ENCODE assay signal across 27 cellular contexts in genomic region chr7:108188724-108189123, GRCh38. TPM values are rescaled to one million over a fixed set of nuclear protein-coding genes. Genes with fewer than 3 reads are reported as not detected.
DNase-seq lines count a peak whose midpoint lies in the region; ATAC-seq and TF ChIP-seq lines count a peak whose summit lies in the region.
"Had no signal": no experiment of that assay in that cellular context is flagged by ENCODE, and none has a peak within 500 bp of the region (broad histone marks: within the 10 kb centered on the region; RNA-seq: fewer than 3 reads in every experiment).

No MANE protein-coding gene starts in this region.

- H3K27ac ChIP-seq in RWPE2 (ENCODE audit: poor library complexity, severe bottlenecking) (peak overlapping the region; percentile 54), foreskin keratinocyte (peak overlapping the region; percentile 1), tibial artery (no peak overlapping the region), heart right ventricle (no peak overlapping the region)
- H3K27ac ChIP-seq: BLaER1 had no signal

- H3K4me1 ChIP-seq in RWPE2 (ENCODE audit: insufficient read depth, poor library complexity, severe bottlenecking) (peaks cover 20% of the 10 kb centered on the region), foreskin keratinocyte (peaks cover 5% of the 10 kb centered on the region), tibial artery (no peaks in the 10 kb centered on the region), heart right ventricle (no peaks in the 10 kb centered on the region)

- H3K4me3 ChIP-seq in RWPE2 (ENCODE audit: severe bottlenecking) (no peak overlapping the region), epithelial cell of esophagus (ENCODE audit: low read length) (no peak overlapping the region), tibial artery (no peak overlapping the region), heart right ventricle (no peak overlapping the region)
- H3K4me3 ChIP-seq: BLaER1, GM12878 had no signal

- no peak for DNase-seq in RWPE2 (ENCODE audit: low spot score)
- DNase-seq in epithelial cell of esophagus (ENCODE audit: low read depth): peak; percentile 57
- peak; percentile 50 to 79 for DNase-seq in foreskin keratinocyte
- DNase-seq in amygdala (lab: John Stamatoyannopoulos, UW): no peak
- DNase-seq in tibial artery: no peak
- no peak for DNase-seq in heart right ventricle
- DNase-seq: 8988T; ACHN; BE2C; C1 segment of cervical spinal cord; CD4-positive, alpha-beta memory T cell; CD4-positive, CD25-positive, alpha-beta regulatory T cell; CD8-positive, alpha-beta memory T cell; COR-L47; DMS 273 treated with DMSO at 0.1 percent for 48 hours; DMS153; DMS53; DMS79; DND-41; EL; GDM1 had no signal

- H3K36me3 ChIP-seq in RWPE2 (ENCODE audit: low read depth): no peaks in the 10 kb centered on the region
- no peaks in the 10 kb centered on the region for H3K36me3 ChIP-seq in tibial artery
- no peaks in the 10 kb centered on the region for H3K36me3 ChIP-seq in heart right ventricle
- H3K36me3 ChIP-seq: BLaER1 had no signal

- H3K27me3 ChIP-seq in RWPE2 (ENCODE audit: insufficient read depth, poor library complexity, severe bottlenecking) (no peaks in the 10 kb centered on the region), foreskin keratinocyte (no peaks in the 10 kb centered on the region), tibial artery (no peaks in the 10 kb centered on the region), heart right ventricle (no peaks in the 10 kb centered on the region)
- H3K27me3 ChIP-seq: BE2C, BLaER1 had no signal

- ATAC-seq in RWPE2 (ENCODE audit: low read depth) (peak; percentile 75), foreskin keratinocyte (peak; percentile 95), GM19395 (IDR thresholded peaks at IDR 0.05; ENCODE audit: unreplicated experiment) (no peak), heart right ventricle (no peak)

- H3K9me3 ChIP-seq in RWPE2 (ENCODE audit: severe bottlenecking) (peaks cover 4% of the 10 kb centered on the region), tibial artery (no peaks in the 10 kb centered on the region), heart right ventricle (no peaks in the 10 kb centered on the region)
- H3K9me3 ChIP-seq: BE2C, BLaER1 had no signal

- TF ChIP-seq CTCF in RWPE2 (IDR thresholded peaks at IDR 0.05; ENCODE audit: poor library complexity, severe bottlenecking): no peak
- TF ChIP-seq CTCF in epithelial cell of esophagus (IDR thresholded peaks at IDR 0.05; ENCODE audit: insufficient read depth, low read depth, low read length, missing control alignments): no peak
- no peak for TF ChIP-seq CTCF in foreskin keratinocyte (conservative IDR thresholded peaks at IDR 0.05)
- no peak for TF ChIP-seq CTCF in tibial artery (IDR thresholded peaks at IDR 0.05)
- TF ChIP-seq CTCF in heart right ventricle (IDR thresholded peaks at IDR 0.05): no peak

- 86 to 89% methylated on average over 3 of the region's 3 CpGs for WGBS in heart right ventricle, 2 donors

- intact Hi-C loops in tibial artery (cut with DNase I; ENCODE audit: low total_unique reads): no loop called here
- intact Hi-C loops in heart right ventricle (cut with DNase I): loop anchor here in 7 of 10 donors (10.0 kb wide), 4 partner anchors 266 to 316 kb away; partner anchors contain the start of gene NRCAM (in 5 of the 7)

RNA-seq across cellular contexts. Expression of gene LAMB4, which starts 58.6 kb away (rescaled TPM):
- total RNA-seq in foreskin keratinocyte (0.07 and 0.14 TPM in 2 replicates), heart right ventricle (under 1 TPM in 8 of 10 donors, not detected in 2; 0.15 to 0.69 (median 0.25) TPM)
- polyA plus RNA-seq in foreskin keratinocyte (0.02 and 0.04 TPM in 2 replicates), heart right ventricle (under 1 TPM in 1 of 2 donors, not detected in 1; 0.38 TPM)
- total RNA-seq: CD4-positive, alpha-beta memory T cell; CD4-positive, CD25-positive, alpha-beta regulatory T cell; CD8-positive, alpha-beta memory T cell; Daoy; G401 had no signal
- polyA plus RNA-seq: CD14-positive monocyte; CD4-positive, alpha-beta memory T cell; CD4-positive, CD25-positive, alpha-beta regulatory T cell; CD8-positive, alpha-beta memory T cell had no signal

Comparison
In these comparisons a context has a peak if more than half of its experiments do, and no peak if none do; other contexts are left out.
1. ATAC-seq: peak in RWPE2 (single experiment) and foreskin keratinocyte (single experiment); none in GM19395 (single experiment) and heart right ventricle (0 of 8).
2. DNase-seq: peak in epithelial cell of esophagus (single experiment) and foreskin keratinocyte (2 of 2); none in RWPE2 (single experiment), amygdala (0 of 56), tibial artery (0 of 2) and heart right ventricle (0 of 2).
3. H3K27ac ChIP-seq: peak in RWPE2 (single experiment) and foreskin keratinocyte (single experiment); none in tibial artery (0 of 2) and heart right ventricle (0 of 10).